Comparison of ENCODE assay signal across 10 cellular contexts in genomic region chr11:556175-556699, GRCh38. TPM values are rescaled to one million over a fixed set of nuclear protein-coding genes. Genes with fewer than 3 reads are reported as not detected.
DNase-seq lines count a peak whose midpoint lies in the region; ATAC-seq and TF ChIP-seq lines count a peak whose summit lies in the region.
"Had no signal": no experiment of that assay in that cellular context is flagged by ENCODE, and none has a peak within 500 bp of the region (broad histone marks: within the 10 kb centered on the region; RNA-seq: fewer than 3 reads in every experiment).

No MANE protein-coding gene starts in this region.

- H3K27ac Mint-ChIP-seq in activated CD4-positive, alpha-beta memory T cell treated with anti-CD3 and anti-CD28 coated beads, Interleukin-2, amount 10 ng/mL, durations not matched to agents 7 days and 5 days, result no peak overlapping the region
- H3K27ac Mint-ChIP-seq in activated CD4-positive, alpha-beta memory T cell treated with anti-CD3 and anti-CD28 coated beads for 36 hours, result no peak overlapping the region

- BruUV-seq in Panc1 (replicated peaks; lab: Mats Ljungman, UMichigan), result no TSS peak

- H3K27me3 Mint-ChIP-seq in activated CD4-positive, alpha-beta memory T cell treated with anti-CD3 and anti-CD28 coated beads, Interleukin-2, amount 10 ng/mL, durations not matched to agents 7 days and 5 days, result peaks cover 15% of the 10 kb centered on the region
- H3K27me3 Mint-ChIP-seq in activated CD4-positive, alpha-beta memory T cell treated with anti-CD3 and anti-CD28 coated beads for 36 hours, result peaks cover 5% of the 10 kb centered on the region

- peak; percentile 31 for ATAC-seq in Panc1

- intact Hi-C loops in activated CD4-positive, alpha-beta memory T cell treated with anti-CD3 and anti-CD28 coated beads for 36 hours (cut with micrococcal nuclease), result no loop called here
- intact Hi-C loops in Panc1 (cut with micrococcal nuclease; ENCODE audit: unreplicated experiment), result loop anchor here (10.0 kb wide), 1 partner anchor 169 kb away; no protein-coding TSS in a partner anchor
- intact Hi-C loops in testis (cut with DNase I; ENCODE audit: low total_unique reads), result loop anchor here (10.0 kb wide), 1 partner anchor 169 kb away; no protein-coding TSS in a partner anchor

- no peak for DNase-seq in activated CD4-positive, alpha-beta memory T cell treated with anti-CD3 and anti-CD28 coated beads, Interleukin-2, amount 10 ng/mL, durations not matched to agents 7 days and 5 days
- no peak for DNase-seq in activated CD4-positive, alpha-beta memory T cell treated with anti-CD3 and anti-CD28 coated beads for 36 hours
- DNase-seq in Panc1 (ENCODE audit: low read depth, low spot score) (no peak), testis (no peak), superior temporal gyrus (ENCODE audit: extremely low spot score) (no peak), HuH-7 (ENCODE audit: low spot score) (no peak)
- DNase-seq in activated CD8-positive, alpha-beta memory T cell treated with anti-CD3 and anti-CD28 coated beads, Interleukin-2, amount 50 U/mL, for 4 hours, result no peak
- DNase-seq: C1 segment of cervical spinal cord; stimulated activated CD4-positive, alpha-beta T cell treated with anti-CD3 and anti-CD28 coated beads, Interleukin-2, amount 100 ng/mL, for 48 hours had no signal

- H3K4me1 ChIP-seq in Panc1 (ENCODE audit: control insufficient read depth, insufficient read depth, low read length) (peaks cover 30% of the 10 kb centered on the region), testis (peaks cover 12% of the 10 kb centered on the region)

- H3K27me3 ChIP-seq in Panc1 (ENCODE audit: control insufficient read depth, insufficient read depth, low read length) (no peaks in the 10 kb centered on the region), testis (no peaks in the 10 kb centered on the region)

- WGBS in testis, 2 donors, result 17 to 22% methylated on average over 10 to 48 of the region's 49 CpGs

- H3K36me3 ChIP-seq in Panc1 (ENCODE audit: control insufficient read depth, insufficient read depth, low read length) (no peaks in the 10 kb centered on the region), testis (ENCODE audit: low read depth, missing control alignments) (no peaks in the 10 kb centered on the region)

- H3K4me3 ChIP-seq in Panc1 (ENCODE audit: low read depth in 2 of 2, low read length in 2 of 2) (peak overlapping the region; percentile 34 to 59), iPS-11a (ENCODE audit: low read depth, low read length) (peak overlapping the region; percentile 24), testis (peak overlapping the region; percentile 2 to 32)

- peaks cover 10% of the 10 kb centered on the region for H3K4me1 Mint-ChIP-seq in activated CD4-positive, alpha-beta memory T cell treated with anti-CD3 and anti-CD28 coated beads, Interleukin-2, amount 10 ng/mL, durations not matched to agents 7 days and 5 days
- peaks cover 10% of the 10 kb centered on the region for H3K4me1 Mint-ChIP-seq in activated CD4-positive, alpha-beta memory T cell treated with anti-CD3 and anti-CD28 coated beads for 36 hours (ENCODE audit: low read depth)

- H3K4me3 Mint-ChIP-seq in activated CD4-positive, alpha-beta memory T cell treated with anti-CD3 and anti-CD28 coated beads, Interleukin-2, amount 10 ng/mL, durations not matched to agents 7 days and 5 days, result peak overlapping the region; percentile 24
- H3K4me3 Mint-ChIP-seq in activated CD4-positive, alpha-beta memory T cell treated with anti-CD3 and anti-CD28 coated beads for 36 hours, result no peak overlapping the region

- in situ Hi-C loops in Panc1 (cut with HindIII; ENCODE audit: low pct_unique_long_range_greater_than_20kb, low sequenced_read_pairs), result no loop called here

- no peaks in the 10 kb centered on the region for H3K36me3 Mint-ChIP-seq in activated CD4-positive, alpha-beta memory T cell treated with anti-CD3 and anti-CD28 coated beads, Interleukin-2, amount 10 ng/mL, durations not matched to agents 7 days and 5 days (ENCODE audit: low read depth)
- H3K36me3 Mint-ChIP-seq in activated CD4-positive, alpha-beta memory T cell treated with anti-CD3 and anti-CD28 coated beads for 36 hours, result no peaks in the 10 kb centered on the region

- CTCF ChIA-PET in activated CD4-positive, alpha-beta memory T cell treated with anti-CD3 and anti-CD28 coated beads, Interleukin-2, amount 10 ng/mL, durations not matched to agents 7 days and 5 days (lab: Charles Lee), result interaction anchor here (1.0 to 3.1 kb wide), 6 partner anchors 8 to 170 kb away, joined by 3 to 17 read pairs (median 6); no protein-coding TSS in a partner anchor
- CTCF ChIA-PET in activated CD4-positive, alpha-beta memory T cell treated with anti-CD3 and anti-CD28 coated beads for 36 hours (lab: Charles Lee), result interaction anchor here (1.0 to 5.2 kb wide), 4 partner anchors 20 to 168 kb away, joined by 3 to 129 read pairs (median 10); partner anchors contain the start of genes DEAF1, PHRF1 and TMEM80
- CTCF ChIA-PET in Panc1 (lab: Charles Lee), result interaction anchor here (0.5 to 0.9 kb wide), 3 partner anchors 9 to 56 kb away, joined by 3 read pairs; no protein-coding TSS in a partner anchor

- TF ChIP-seq CTCF in Panc1 (IDR thresholded peaks at IDR 0.05), result no peak
- no peak for TF ChIP-seq CTCF in testis (IDR thresholded peaks at IDR 0.05)

- no peaks in the 10 kb centered on the region for H3K9me3 Mint-ChIP-seq in activated CD4-positive, alpha-beta memory T cell treated with anti-CD3 and anti-CD28 coated beads, Interleukin-2, amount 10 ng/mL, durations not matched to agents 7 days and 5 days
- H3K9me3 Mint-ChIP-seq in activated CD4-positive, alpha-beta memory T cell treated with anti-CD3 and anti-CD28 coated beads for 36 hours, result no peaks in the 10 kb centered on the region

- POLR2A ChIA-PET in activated CD4-positive, alpha-beta memory T cell treated with anti-CD3 and anti-CD28 coated beads, Interleukin-2, amount 10 ng/mL, durations not matched to agents 7 days and 5 days (lab: Charles Lee), result interaction anchor here (0.8 to 5.9 kb wide), 6 partner anchors 8 to 165 kb away, joined by 3 to 25 read pairs (median 8); partner anchors contain the start of genes HRAS and PHRF1
- POLR2A ChIA-PET in activated CD4-positive, alpha-beta memory T cell treated with anti-CD3 and anti-CD28 coated beads for 36 hours (lab: Charles Lee), result interaction anchor here (0.9 kb wide), 1 partner anchor 37 kb away, joined by 3 read pairs; no protein-coding TSS in a partner anchor
- POLR2A ChIA-PET in Panc1 (lab: Charles Lee), result no interaction called here

- H3K27ac ChIP-seq in Panc1 (ENCODE audit: low read length), result 0 out of 2 replicates have a peak overlapping the region, but pooled peaks have one; percentile 34
- H3K27ac ChIP-seq in testis, result no peak overlapping the region

- H3K9me3 ChIP-seq in Panc1 (ENCODE audit: control insufficient read depth, insufficient read depth, low read depth, low read length) (no peaks in the 10 kb centered on the region), testis (no peaks in the 10 kb centered on the region)

- no peak for TF ChIP-seq POLR2A in testis (IDR thresholded peaks at IDR 0.05)

RNA-seq across cellular contexts. Expression of gene LMNTD2, which starts 4.3 kb away (rescaled TPM):
- total RNA-seq in activated CD4-positive, alpha-beta memory T cell treated with anti-CD3 and anti-CD28 coated beads, Interleukin-2, amount 10 ng/mL, durations not matched to agents 7 days and 5 days, result 1 to 10 TPM; 2.5 to 3.2 TPM
- 1 to 10 TPM; 3.1 to 3.9 TPM for total RNA-seq in activated CD4-positive, alpha-beta memory T cell treated with anti-CD3 and anti-CD28 coated beads for 36 hours
- total RNA-seq in Panc1 (2021; ENCODE audit: unreplicated experiment) (21.8 TPM), testis (10 to 100 TPM; 29.2 to 59.9 TPM)
- 44.2 TPM for polyA plus RNA-seq in Panc1 (2012; ENCODE audit: insufficient read length)
- polyA plus RNA-seq in testis (ENCODE audit: insufficient read depth, low read depth, low replicate concordance), result 26.1 TPM

RNA-seq across cellular contexts. Expression of gene RASSF7, which starts 4.5 kb away (rescaled TPM):
- 10 to 100 TPM; 32.7 to 32.8 TPM for total RNA-seq in activated CD4-positive, alpha-beta memory T cell treated with anti-CD3 and anti-CD28 coated beads, Interleukin-2, amount 10 ng/mL, durations not matched to agents 7 days and 5 days
- total RNA-seq in activated CD4-positive, alpha-beta memory T cell treated with anti-CD3 and anti-CD28 coated beads for 36 hours, result 10 to 100 TPM; 18.8 to 21.9 TPM
- total RNA-seq in Panc1 (2021; ENCODE audit: unreplicated experiment) (81.8 TPM), testis (10 to 100 TPM; 22.0 to 35.7 TPM)
- polyA plus RNA-seq in Panc1 (2012; ENCODE audit: insufficient read length), result 144 TPM
- 13.2 TPM for polyA plus RNA-seq in testis (ENCODE audit: insufficient read depth, low read depth, low replicate concordance)

RNA-seq across cellular contexts. Expression of gene LRRC56, which starts 18.9 kb away (rescaled TPM):
- 1 to 10 TPM; 2.2 to 2.5 TPM for total RNA-seq in activated CD4-positive, alpha-beta memory T cell treated with anti-CD3 and anti-CD28 coated beads, Interleukin-2, amount 10 ng/mL, durations not matched to agents 7 days and 5 days
- total RNA-seq in activated CD4-positive, alpha-beta memory T cell treated with anti-CD3 and anti-CD28 coated beads for 36 hours, result 1 to 10 TPM; 1.3 to 1.6 TPM
- total RNA-seq in Panc1 (2021; ENCODE audit: unreplicated experiment), result 9.8 TPM
- polyA plus RNA-seq in Panc1 (2012; ENCODE audit: insufficient read length), result 13.3 TPM
- 10 to 100 TPM; 11.6 to 22.2 TPM for total RNA-seq in testis
- 23.5 TPM for polyA plus RNA-seq in testis (ENCODE audit: insufficient read depth, low read depth, low replicate concordance)

RNA-seq across cellular contexts. Expression of gene PHRF1, which starts 20.0 kb away (rescaled TPM):
- total RNA-seq in activated CD4-positive, alpha-beta memory T cell treated with anti-CD3 and anti-CD28 coated beads, Interleukin-2, amount 10 ng/mL, durations not matched to agents 7 days and 5 days, result 10 to 100 TPM; 38.7 to 39.1 TPM
- 10 to 100 TPM; 32.4 to 33.5 TPM for total RNA-seq in activated CD4-positive, alpha-beta memory T cell treated with anti-CD3 and anti-CD28 coated beads for 36 hours
- 90.6 TPM for total RNA-seq in Panc1 (2021; ENCODE audit: unreplicated experiment)
- 83.1 TPM for polyA plus RNA-seq in Panc1 (2012; ENCODE audit: insufficient read length)
- 10 to 100 TPM; 62.9 to 74.4 TPM for total RNA-seq in testis
- polyA plus RNA-seq in testis (ENCODE audit: insufficient read depth, low read depth, low replicate concordance), result 30.2 TPM

RNA-seq across cellular contexts. Expression of gene HRAS, which starts 20.9 kb away (rescaled TPM):
- 10 to 100 TPM; 45.1 to 52.5 TPM for total RNA-seq in activated CD4-positive, alpha-beta memory T cell treated with anti-CD3 and anti-CD28 coated beads, Interleukin-2, amount 10 ng/mL, durations not matched to agents 7 days and 5 days
- total RNA-seq in activated CD4-positive, alpha-beta memory T cell treated with anti-CD3 and anti-CD28 coated beads for 36 hours, result 10 to 100 TPM; 39.8 to 42.0 TPM
- total RNA-seq in Panc1 (2021; ENCODE audit: unreplicated experiment) (175 TPM), testis (10 to 100 TPM; 35.1 to 49.7 TPM)
- polyA plus RNA-seq in Panc1 (2012; ENCODE audit: insufficient read length), result 310 TPM
- 31.4 TPM for polyA plus RNA-seq in testis (ENCODE audit: insufficient read depth, low read depth, low replicate concordance)
